Comparison of ENCODE assay signal across 8 cellular contexts in the genomic region with DNA sequence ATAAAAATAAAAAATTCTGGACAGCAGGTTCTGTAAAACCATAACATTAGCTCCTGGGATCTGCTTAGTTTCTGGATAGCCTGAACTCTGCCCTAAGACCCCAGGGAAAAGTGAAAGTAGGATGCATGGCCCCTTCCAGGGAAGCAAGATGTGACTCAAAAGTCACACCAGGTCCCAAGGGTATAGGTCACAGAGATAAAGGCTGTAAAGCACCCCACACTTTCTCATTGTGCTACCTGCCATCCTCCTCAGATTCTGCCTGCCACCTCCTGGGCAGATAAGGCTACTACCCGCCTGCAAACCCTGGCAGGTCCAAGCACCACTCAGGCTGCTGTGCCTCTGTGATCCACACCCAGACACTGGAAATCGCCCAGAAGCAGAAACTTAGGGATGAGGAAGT. TPM values are rescaled to one million over a fixed set of nuclear protein-coding genes. Genes with fewer than 3 reads are reported as not detected.
A peak's percentile ranks its signal among the peaks of the same experiment; 100 is the strongest.
DNase-seq lines count a peak whose midpoint lies in the region; ATAC-seq and TF ChIP-seq lines count a peak whose summit lies in the region.

No MANE protein-coding gene starts in this region.

- no peaks in the 10 kb centered on the region for H4K20me1 ChIP-seq in neural progenitor cell (ENCODE audit: low read depth)

- H3K4me3 ChIP-seq in neural progenitor cell: no peak overlapping the region
- no peak overlapping the region for H3K4me3 ChIP-seq in upper lobe of right lung
- H3K4me3 ChIP-seq in HAP-1: no peak overlapping the region

- no peak overlapping the region for H2AFZ ChIP-seq in neural progenitor cell (replicated peaks)

- CTCF ChIA-PET in activated CD4-positive, alpha-beta memory T cell treated with anti-CD3 and anti-CD28 coated beads for 36 hours (lab: Charles Lee): interaction anchor here (0.5 to 6.0 kb wide), 18 partner anchors 8 to 231 kb away, joined by 3 to 101 read pairs (median 4); a partner anchor contains a TSS

- POLR2A ChIA-PET in activated CD4-positive, alpha-beta memory T cell treated with anti-CD3 and anti-CD28 coated beads for 36 hours (lab: Charles Lee): interaction anchor here (1.2 kb wide), 1 partner anchor 116 kb away, joined by 4 read pairs; no protein-coding TSS in a partner anchor

- no peak overlapping the region for H3K4me3 Mint-ChIP-seq in activated CD4-positive, alpha-beta memory T cell treated with anti-CD3 and anti-CD28 coated beads for 36 hours
- H3K4me3 Mint-ChIP-seq in neural progenitor cell: no peak overlapping the region

- H3K27ac Mint-ChIP-seq in activated CD4-positive, alpha-beta memory T cell treated with anti-CD3 and anti-CD28 coated beads for 36 hours: peak overlapping the region; percentile 20
- H3K27ac Mint-ChIP-seq in neural progenitor cell: no peak overlapping the region

- H3K27me3 ChIP-seq in neural progenitor cell (no peaks in the 10 kb centered on the region), upper lobe of right lung (no peaks in the 10 kb centered on the region), HAP-1 (ENCODE audit: low read depth) (peaks cover 21% of the 10 kb centered on the region)

- no peaks in the 10 kb centered on the region for H3K79me2 ChIP-seq in neural progenitor cell (ENCODE audit: low read depth)

- TF ChIP-seq CTCF in neural progenitor cell (IDR thresholded peaks at IDR 0.05) (peak; percentile 59), upper lobe of right lung (IDR thresholded peaks at IDR 0.05) (peak; percentile 68)

- H3K27ac ChIP-seq in neural progenitor cell (no peak overlapping the region), upper lobe of right lung (no peak overlapping the region)

- DNase-seq in ELR (ENCODE audit: low read depth) (peak; percentile 43), NCI-H1694 (lab: John Stamatoyannopoulos, UW) (peak; percentile 55), neural progenitor cell (ENCODE audit: low spot score) (peak; percentile 59), upper lobe of right lung (peak; percentile 74), HAP-1 (ENCODE audit: low spot score in 2 of 2) (no peak)
- DNase-seq in activated CD4-positive, alpha-beta memory T cell treated with anti-CD3 and anti-CD28 coated beads for 36 hours: peak; percentile 77

- no peak overlapping the region for H3K4me2 ChIP-seq in neural progenitor cell

- H3K4me1 Mint-ChIP-seq in activated CD4-positive, alpha-beta memory T cell treated with anti-CD3 and anti-CD28 coated beads for 36 hours (ENCODE audit: low read depth): peaks cover 7% of the 10 kb centered on the region
- no peaks in the 10 kb centered on the region for H3K4me1 Mint-ChIP-seq in neural progenitor cell

- peak; percentile 70 for ATAC-seq in GM21786 (IDR thresholded peaks at IDR 0.05; ENCODE audit: unreplicated experiment)
- peak; percentile 92 for ATAC-seq in esophagus mucosa
- ATAC-seq in upper lobe of right lung: peak; percentile 96

- no peaks in the 10 kb centered on the region for H3K27me3 Mint-ChIP-seq in activated CD4-positive, alpha-beta memory T cell treated with anti-CD3 and anti-CD28 coated beads for 36 hours
- peaks cover 3% of the 10 kb centered on the region for H3K27me3 Mint-ChIP-seq in neural progenitor cell (ENCODE audit: insufficient read depth, low read depth)

- no peaks in the 10 kb centered on the region for H3K9me3 Mint-ChIP-seq in activated CD4-positive, alpha-beta memory T cell treated with anti-CD3 and anti-CD28 coated beads for 36 hours
- no peaks in the 10 kb centered on the region for H3K9me3 Mint-ChIP-seq in neural progenitor cell

- in situ Hi-C loops in HAP-1 (cut with MboI; ENCODE audit: low sequenced_read_pairs): no loop called here

- H3K9me3 ChIP-seq in neural progenitor cell (ENCODE audit: low read depth) (no peaks in the 10 kb centered on the region), upper lobe of right lung (no peaks in the 10 kb centered on the region), HAP-1 (no peaks in the 10 kb centered on the region)

- no peak overlapping the region for H3K9ac ChIP-seq in neural progenitor cell

- intact Hi-C loops in activated CD4-positive, alpha-beta memory T cell treated with anti-CD3 and anti-CD28 coated beads for 36 hours (cut with micrococcal nuclease): loop anchor here (1.0 kb wide), 1 partner anchor 116 kb away; no protein-coding TSS in a partner anchor
- intact Hi-C loops in upper lobe of right lung (cut with DNase I): loop anchor here (10.0 kb wide), 1 partner anchor 114 kb away; a partner anchor contains a TSS

- no peaks in the 10 kb centered on the region for H3K36me3 Mint-ChIP-seq in activated CD4-positive, alpha-beta memory T cell treated with anti-CD3 and anti-CD28 coated beads for 36 hours
- no peaks in the 10 kb centered on the region for H3K36me3 Mint-ChIP-seq in neural progenitor cell

- H3K36me3 ChIP-seq in neural progenitor cell (no peaks in the 10 kb centered on the region), upper lobe of right lung (no peaks in the 10 kb centered on the region), HAP-1 (replicated peaks) (no peaks in the 10 kb centered on the region)

- H3F3A ChIP-seq in neural progenitor cell (ENCODE audit: low read depth): no peaks in the 10 kb centered on the region

- H3K4me1 ChIP-seq in neural progenitor cell: peaks cover 11% of the 10 kb centered on the region
- no peaks in the 10 kb centered on the region for H3K4me1 ChIP-seq in upper lobe of right lung
- H3K4me1 ChIP-seq in HAP-1: peaks cover 11% of the 10 kb centered on the region

RNA-seq across cellular contexts. Expression of a gene that starts 20.6 kb away (rescaled TPM):
- not detected for total RNA-seq in activated CD4-positive, alpha-beta memory T cell treated with anti-CD3 and anti-CD28 coated beads for 36 hours
- total RNA-seq in esophagus mucosa (1.8 TPM), neural progenitor cell (ENCODE audit: low replicate concordance) (not detected in 2 replicates), upper lobe of right lung (2.6 TPM)

RNA-seq across cellular contexts. Expression of a gene that starts 21.6 kb away (rescaled TPM):
- not detected for total RNA-seq in activated CD4-positive, alpha-beta memory T cell treated with anti-CD3 and anti-CD28 coated beads for 36 hours
- total RNA-seq in esophagus mucosa (338 TPM), neural progenitor cell (ENCODE audit: low replicate concordance) (not detected in 2 replicates), upper lobe of right lung (not detected)

RNA-seq across cellular contexts. Expression of a gene that starts 44.8 kb away (rescaled TPM):
- total RNA-seq in activated CD4-positive, alpha-beta memory T cell treated with anti-CD3 and anti-CD28 coated beads for 36 hours: 1 to 10 TPM; 2.1 to 2.4 TPM
- 406 TPM for total RNA-seq in esophagus mucosa
- 175 and 208 TPM in 2 replicates for total RNA-seq in neural progenitor cell (ENCODE audit: low replicate concordance)
- 79.8 TPM for total RNA-seq in upper lobe of right lung

RNA-seq across cellular contexts. Expression of a gene that starts 59.5 kb away (rescaled TPM):
- total RNA-seq in activated CD4-positive, alpha-beta memory T cell treated with anti-CD3 and anti-CD28 coated beads for 36 hours: under 1 TPM in 1 of 2 experiments, not detected in 1; 0.10 TPM
- total RNA-seq in esophagus mucosa (1,433 TPM), neural progenitor cell (ENCODE audit: low replicate concordance) (not detected in 2 replicates), upper lobe of right lung (not detected)

Comparison
In these comparisons a context has a peak if more than half of its experiments do, and no peak if none do; other contexts are left out.
1. DNase-seq: peak in ELR (single experiment), NCI-H1694 (single experiment), activated CD4-positive, alpha-beta memory T cell treated with anti-CD3 and anti-CD28 coated beads for 36 hours (single experiment), neural progenitor cell (single experiment) and upper lobe of right lung (single experiment); none in HAP-1 (0 of 2).
2. RNA of a gene that starts 21.6 kb away (total RNA-seq): 338 TPM in esophagus mucosa (single experiment); not detected in activated CD4-positive, alpha-beta memory T cell treated with anti-CD3 and anti-CD28 coated beads for 36 hours, not detected in neural progenitor cell and not detected in upper lobe of right lung (single experiment); every median in the first group is over 100 times any median in the second.
3. RNA of a gene that starts 44.8 kb away (total RNA-seq): 406 TPM in esophagus mucosa (single experiment), 175 to 208 TPM in neural progenitor cell and 79.8 TPM in upper lobe of right lung (single experiment); 2.1 to 2.4 TPM in activated CD4-positive, alpha-beta memory T cell treated with anti-CD3 and anti-CD28 coated beads for 36 hours; every median in the first group is over 10 times any median in the second.
4. Peak in every context shown above with its lines, with median percentiles within 50 percentile points of each other: ATAC-seq.